Comparison of ENCODE assay signal across 8 cellular contexts in the genomic region with DNA sequence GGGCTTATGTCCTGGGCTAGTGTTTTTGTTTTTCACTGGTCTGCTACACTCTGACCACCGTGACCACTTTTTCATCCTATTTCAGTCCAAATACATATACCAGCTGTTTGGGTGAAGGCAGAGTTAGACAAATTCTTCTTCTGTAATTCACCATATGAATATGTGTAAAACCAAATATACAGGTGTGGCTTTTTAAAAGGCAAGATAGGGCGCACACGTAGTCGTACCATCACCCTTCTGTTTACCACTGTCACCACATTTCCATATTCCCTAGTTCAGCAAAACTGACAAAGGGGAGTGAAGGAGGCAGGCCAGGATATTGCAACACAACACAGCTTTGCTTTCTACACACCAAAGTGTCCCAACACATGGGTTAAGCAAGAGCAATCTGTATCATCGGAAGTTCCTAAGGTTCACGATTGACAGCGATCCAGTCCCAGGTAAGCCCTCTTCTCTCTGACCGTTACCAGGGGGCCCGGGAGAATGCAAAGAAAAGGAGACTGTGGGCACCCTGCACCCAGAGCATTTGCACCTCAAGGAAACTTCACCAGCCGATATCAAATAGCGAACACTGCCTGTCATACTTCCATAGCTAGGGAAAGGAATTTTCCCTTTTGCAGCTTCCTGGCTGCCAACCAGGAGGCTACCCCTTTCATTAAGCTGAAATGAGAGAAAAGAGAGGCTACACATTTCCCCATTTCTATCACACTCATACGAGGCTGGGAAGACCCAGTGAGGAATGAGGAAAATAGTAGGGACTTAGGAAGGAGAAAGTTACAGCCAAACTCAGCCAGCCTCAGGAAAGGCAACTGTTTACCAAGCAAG. TPM values are rescaled to one million over a fixed set of nuclear protein-coding genes. Genes with fewer than 3 reads are reported as not detected.
DNase-seq lines count a peak whose midpoint lies in the region; ATAC-seq and TF ChIP-seq lines count a peak whose summit lies in the region.

No MANE protein-coding gene starts in this region.

- DNase-seq in OCI-LY7 (ENCODE audit: low spot score) (no peak), Right ventricle myocardium superior (no peak), stomach (no peak), NCI-H2171 treated with DMSO at 0.1 percent for 48 hours (lab: John Stamatoyannopoulos, UW) (no peak)
- DNase-seq in stimulated activated CD4-positive, alpha-beta T cell treated with anti-CD3 and anti-CD28 coated beads, Interleukin-4, amount 100 ng/mL, for 1 hour, result no peak
- DNase-seq in stimulated activated CD4-positive, alpha-beta T cell treated with anti-CD3 and anti-CD28 coated beads, Interleukin-12 subunit alpha, Interleukin-12 subunit beta, amount 100 ng/mL, for 4 hours, result no peak

- intact Hi-C loops in OCI-LY7 (cut with micrococcal nuclease; ENCODE audit: unreplicated experiment), result no loop called here
- intact Hi-C loops in Right ventricle myocardium superior (cut with DNase I), result no loop called here
- intact Hi-C loops in stomach (cut with DNase I; ENCODE audit: low total_unique reads), result no loop called here

- ATAC-seq in GM21423 (IDR thresholded peaks at IDR 0.05; ENCODE audit: unreplicated experiment), result peak; percentile 43
- peak; percentile 73 for ATAC-seq in Right ventricle myocardium superior (ENCODE audit: poor library complexity)
- ATAC-seq in GM21825 (IDR thresholded peaks at IDR 0.05; ENCODE audit: unreplicated experiment), result no peak

- POLR2A ChIA-PET in OCI-LY7 (lab: Charles Lee), result interaction anchor here (0.8 to 1.5 kb wide), 3 partner anchors 10 to 20 kb away, joined by 3 to 4 read pairs (median 3); no protein-coding TSS in a partner anchor

- TF ChIP-seq POLR2A in stomach (IDR thresholded peaks at IDR 0.05), result no peak

- H3K79me2 ChIP-seq in OCI-LY7 (ENCODE audit: insufficient read depth, low read depth, low read length), result peaks cover 96% of the 10 kb centered on the region

- H3K9me2 ChIP-seq in OCI-LY7 (ENCODE audit: insufficient read depth, low read length), result no peaks in the 10 kb centered on the region

- H3K27ac ChIP-seq in OCI-LY7 (ENCODE audit: low read depth, low read length, poor library complexity, severe bottlenecking), result no peak overlapping the region
- H3K27ac ChIP-seq in stomach, result peak overlapping the region in 4 of 5 donors; percentile 23 to 73 (median 49)

- no peaks in the 10 kb centered on the region for H3K27me3 ChIP-seq in stomach

- H3K9me3 ChIP-seq in OCI-LY7 (ENCODE audit: low read length), result no peaks in the 10 kb centered on the region
- no peaks in the 10 kb centered on the region for H3K9me3 ChIP-seq in stomach

- peak overlapping the region; percentile 16; the same call in 1 of the 2 replicates for H3K4me2 ChIP-seq in OCI-LY7 (ENCODE audit: low read length)

- H3K36me3 ChIP-seq in OCI-LY7 (ENCODE audit: insufficient read depth, low read length) (peaks cover 3% of the 10 kb centered on the region; the same call in 1 of the 2 replicates), stomach (no peaks in the 10 kb centered on the region)

- H3K4me3 ChIP-seq in OCI-LY7 (ENCODE audit: low read depth, low read length, poor library complexity, severe bottlenecking) (no peak overlapping the region), stomach (no peak overlapping the region)

- TF ChIP-seq EP300 in stomach (IDR thresholded peaks at IDR 0.05), result no peak

- WGBS in stomach, 5 donors, result 44 to 58% (median 51%) methylated on average over 12 of the region's 12 CpGs

- CTCF ChIA-PET in OCI-LY7 (lab: Charles Lee; ENCODE audit: unreplicated experiment), result no interaction called here

- peaks cover 58% of the 10 kb centered on the region for H3K4me1 ChIP-seq in OCI-LY7 (ENCODE audit: insufficient read depth, low read length, poor library complexity, severe bottlenecking)
- peaks cover 42 to 98% (median 75%) of the 10 kb centered on the region in 4 donors for H3K4me1 ChIP-seq in stomach

- no TSS peak for BruUV-seq in OCI-LY7 (replicated peaks; lab: Mats Ljungman, UMichigan)

- peaks cover 21% of the 10 kb centered on the region for H4K20me1 ChIP-seq in OCI-LY7 (ENCODE audit: insufficient read depth, low read length)

- TF ChIP-seq CTCF in OCI-LY7 (conservative IDR thresholded peaks at IDR 0.05; ENCODE audit: low read length), result no peak
- TF ChIP-seq CTCF in stomach (IDR thresholded peaks at IDR 0.05), result no peak

- no peak overlapping the region for H2AFZ ChIP-seq in OCI-LY7 (ENCODE audit: low read length)

RNA-seq across cellular contexts. Expression of gene CREBBP, which starts 23.1 kb away (rescaled TPM):
- total RNA-seq in OCI-LY7 (2014; rRNA removed; shearing (Covaris generic)), result 33.0 and 36.0 TPM in 2 replicates
- 72.3 and 75.8 TPM in 2 replicates for total RNA-seq in OCI-LY7 (2022)
- 35.3 TPM for total RNA-seq in Right ventricle myocardium superior
- total RNA-seq in stomach, result 100 to 1,000 TPM in 2 of 5 donors, 10 to 100 TPM in 3; 75.5 to 116 (median 91.1) TPM
- 1 to 10 TPM; 6.7 to 9.3 (median 6.8) TPM for polyA plus RNA-seq in stomach
